Comparison of ENCODE assay signal across 25 cellular contexts in the genomic region with DNA sequence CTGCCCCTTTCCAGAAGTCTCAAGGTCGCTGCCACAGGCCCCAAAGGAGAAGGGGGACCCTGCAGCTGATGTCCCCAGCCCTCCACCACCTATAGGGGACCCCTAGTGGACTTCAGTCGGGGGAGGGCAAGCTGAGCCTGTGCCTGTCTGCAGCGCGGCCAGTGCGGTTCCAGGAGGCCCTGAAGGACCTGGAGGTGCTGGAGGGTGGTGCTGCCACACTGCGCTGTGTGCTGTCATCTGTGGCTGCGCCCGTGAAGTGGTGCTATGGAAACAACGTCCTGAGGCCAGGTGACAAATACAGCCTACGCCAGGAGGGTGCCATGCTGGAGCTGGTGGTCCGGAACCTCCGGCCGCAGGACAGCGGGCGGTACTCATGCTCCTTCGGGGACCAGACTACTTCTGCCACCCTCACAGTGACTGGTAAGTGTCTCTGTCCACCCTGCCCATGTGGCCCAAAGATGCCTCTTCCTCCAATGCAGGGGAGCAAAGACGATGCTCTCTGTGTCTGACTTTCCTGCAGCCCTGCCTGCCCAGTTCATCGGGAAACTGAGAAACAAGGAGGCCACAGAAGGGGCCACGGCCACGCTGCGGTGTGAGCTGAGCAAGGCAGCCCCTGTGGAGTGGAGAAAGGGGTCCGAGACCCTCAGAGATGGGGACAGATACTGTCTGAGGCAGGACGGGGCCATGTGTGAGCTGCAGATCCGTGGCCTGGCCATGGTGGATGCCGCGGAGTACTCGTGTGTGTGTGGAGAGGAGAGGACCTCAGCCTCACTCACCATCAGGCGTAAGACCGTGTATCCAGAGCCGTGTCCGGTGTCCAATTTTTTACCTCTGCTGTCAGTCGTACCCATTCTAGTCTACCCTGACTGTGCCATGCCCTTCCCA.
DNase-seq lines count a peak whose midpoint lies in the region; ATAC-seq and TF ChIP-seq lines count a peak whose summit lies in the region.
"Had no signal": no experiment of that assay in that cellular context is flagged by ENCODE, and none has a peak within 500 bp of the region (broad histone marks: within the 10 kb centered on the region; RNA-seq: fewer than 3 reads in every experiment).

No MANE protein-coding gene starts in this region.

- no peak for TF ChIP-seq POLR2A in sigmoid colon (IDR thresholded peaks at IDR 0.05)

- H3K4me3 ChIP-seq in OCI-LY7 (ENCODE audit: low read depth, low read length, poor library complexity, severe bottlenecking): no peak overlapping the region
- H3K4me3 ChIP-seq in sigmoid colon: no peak overlapping the region
- H3K4me3 ChIP-seq: A549 had no signal

- H3K9me2 ChIP-seq in OCI-LY7 (ENCODE audit: insufficient read depth, low read length): no peaks in the 10 kb centered on the region

- no peak for TF ChIP-seq CTCF in OCI-LY7 (conservative IDR thresholded peaks at IDR 0.05; ENCODE audit: low read length)
- no peak for TF ChIP-seq CTCF in sigmoid colon (IDR thresholded peaks at IDR 0.05)

- H3K4me1 ChIP-seq in OCI-LY7 (ENCODE audit: insufficient read depth, low read length, poor library complexity, severe bottlenecking) (no peaks in the 10 kb centered on the region), sigmoid colon (no peaks in the 10 kb centered on the region)
- H3K4me1 ChIP-seq: A549 had no signal

- no peak overlapping the region for H3K27ac Mint-ChIP-seq in T-helper 2 cell treated with Interferon-gamma antibody and Interleukin-4, amounts not matched to agents 5 μg/mL and 100 μg/mL, for 36 hours
- H3K27ac Mint-ChIP-seq: activated naive CD8-positive, alpha-beta T cell treated with anti-CD3 and anti-CD28 coated beads for 36 hours; B cell; progenitor cell of endocrine pancreas; type B pancreatic cell had no signal

- POLR2A ChIA-PET in OCI-LY7 (lab: Charles Lee): no interaction called here

- no peaks in the 10 kb centered on the region for H3K27me3 ChIP-seq in sigmoid colon

- CTCF ChIA-PET in OCI-LY7 (lab: Charles Lee; ENCODE audit: unreplicated experiment): no interaction called here

- H3K27me3 Mint-ChIP-seq in T-helper 2 cell treated with Interferon-gamma antibody and Interleukin-4, amounts not matched to agents 5 μg/mL and 100 μg/mL, for 36 hours (ENCODE audit: low read depth): no peaks in the 10 kb centered on the region
- H3K27me3 Mint-ChIP-seq: activated naive CD8-positive, alpha-beta T cell treated with anti-CD3 and anti-CD28 coated beads for 36 hours; B cell; IgD-negative memory B cell; progenitor cell of endocrine pancreas; type B pancreatic cell had no signal

- H3K4me1 Mint-ChIP-seq in T-helper 2 cell treated with Interferon-gamma antibody and Interleukin-4, amounts not matched to agents 5 μg/mL and 100 μg/mL, for 36 hours (ENCODE audit: low read depth): peaks cover 4% of the 10 kb centered on the region
- H3K4me1 Mint-ChIP-seq: B cell, IgD-negative memory B cell, neural crest cell had no signal

- no peaks in the 10 kb centered on the region for H3K9me3 Mint-ChIP-seq in T-helper 2 cell treated with Interferon-gamma antibody and Interleukin-4, amounts not matched to agents 5 μg/mL and 100 μg/mL, for 36 hours
- H3K9me3 Mint-ChIP-seq: activated naive CD8-positive, alpha-beta T cell treated with anti-CD3 and anti-CD28 coated beads for 36 hours; IgD-negative memory B cell; neural crest cell; type B pancreatic cell had no signal

- intact Hi-C loops in OCI-LY7 (cut with micrococcal nuclease; ENCODE audit: unreplicated experiment) (no loop called here), sigmoid colon (cut with DNase I) (no loop called here)

- no peaks in the 10 kb centered on the region for H3K36me3 Mint-ChIP-seq in T-helper 2 cell treated with Interferon-gamma antibody and Interleukin-4, amounts not matched to agents 5 μg/mL and 100 μg/mL, for 36 hours (ENCODE audit: low read depth)
- H3K36me3 Mint-ChIP-seq: activated naive CD8-positive, alpha-beta T cell treated with anti-CD3 and anti-CD28 coated beads for 36 hours; IgD-negative memory B cell had no signal

- H3K79me2 ChIP-seq in OCI-LY7 (ENCODE audit: insufficient read depth, low read depth, low read length): no peaks in the 10 kb centered on the region

- ATAC-seq in HG03439 (IDR thresholded peaks at IDR 0.05; ENCODE audit: unreplicated experiment): no peak
- ATAC-seq: A549, left lobe of liver had no signal

- H3K4me3 Mint-ChIP-seq in T-helper 2 cell treated with Interferon-gamma antibody and Interleukin-4, amounts not matched to agents 5 μg/mL and 100 μg/mL, for 36 hours: no peak overlapping the region
- H3K4me3 Mint-ChIP-seq: activated CD8-positive, alpha-beta T cell treated with anti-CD3 and anti-CD28 coated beads, Interleukin-2, amount 10 ng/mL, durations not matched to agents 7 days and 5 days; activated naive CD8-positive, alpha-beta T cell treated with anti-CD3 and anti-CD28 coated beads for 36 hours; B cell; IgD-negative memory B cell; neural crest cell; type B pancreatic cell had no signal

- no peak for TF ChIP-seq EP300 in sigmoid colon (IDR thresholded peaks at IDR 0.05)

- H3K36me3 ChIP-seq in OCI-LY7 (ENCODE audit: insufficient read depth, low read length): peaks cover 7% of the 10 kb centered on the region; the same call in 1 of the 2 replicates
- H3K36me3 ChIP-seq in sigmoid colon: peaks cover 0 to 8% (median 0%) of the 10 kb centered on the region in 4 donors

- no peak overlapping the region for H2AFZ ChIP-seq in OCI-LY7 (ENCODE audit: low read length)

- H3K27ac ChIP-seq in OCI-LY7 (ENCODE audit: low read depth, low read length, poor library complexity, severe bottlenecking) (no peak overlapping the region), sigmoid colon (no peak overlapping the region)
- H3K27ac ChIP-seq: A549, epithelial cell of prostate had no signal

- H3K4me2 ChIP-seq in OCI-LY7 (ENCODE audit: low read length): no peak overlapping the region
- H3K4me2 ChIP-seq: A549 had no signal

- WGBS in sigmoid colon, 2 donors: 91 to 94% methylated on average over 32 of the region's 32 CpGs

- peak; percentile 60 for DNase-seq in activated effector memory CD4-positive, alpha-beta T cell treated with anti-CD3 and anti-CD28 coated beads, Interleukin-2, amount 50 U/mL, for 16 hours
- no peak for DNase-seq in activated effector memory CD4-positive, alpha-beta T cell treated with Interleukin-2 at 50 U/mL for 16 hours
- DNase-seq in OCI-LY7 (ENCODE audit: low spot score) (no peak), iPS-NIHi11 (ENCODE audit: low spot score) (peak; percentile 3), sigmoid colon (peak; percentile 50), NCI-H82 treated with DMSO at 0.1 percent for 48 hours (lab: John Stamatoyannopoulos, UW; ENCODE audit: unreplicated experiment) (no peak)
- DNase-seq in T-helper 2 cell treated with Interferon-gamma antibody and Interleukin-4, amounts not matched to agents 5 μg/mL and 100 μg/mL, for 36 hours (ENCODE audit: low spot score): no peak
- DNase-seq: activated CD8-positive, alpha-beta T cell treated with anti-CD3 and anti-CD28 coated beads, Interleukin-2, amount 10 ng/mL, durations not matched to agents 7 days and 5 days; activated naive CD8-positive, alpha-beta T cell treated with anti-CD3 and anti-CD28 coated beads for 36 hours; DMS53; GDM1; NCI-H1092 treated with DMSO at 0.1 percent for 48 hours; NCI-H2081; OCI-M1; SHP77; stimulated activated CD8-positive, alpha-beta memory T cell treated with anti-CD3 and anti-CD28 coated beads, Interleukin-4, amount 100 ng/mL, for 48 hours had no signal

- BruUV-seq in OCI-LY7 (replicated peaks; lab: Mats Ljungman, UMichigan): TSS peak; percentile 61

- H3K9me3 ChIP-seq in OCI-LY7 (ENCODE audit: low read length) (no peaks in the 10 kb centered on the region), sigmoid colon (no peaks in the 10 kb centered on the region)
- H3K9me3 ChIP-seq: A549 had no signal

- no peaks in the 10 kb centered on the region for H4K20me1 ChIP-seq in OCI-LY7 (ENCODE audit: insufficient read depth, low read length)

Comparison
In these comparisons a context has a peak if more than half of its experiments do, and no peak if none do; other contexts are left out.
1. DNase-seq: peak in activated effector memory CD4-positive, alpha-beta T cell treated with anti-CD3 and anti-CD28 coated beads, Interleukin-2, amount 50 U/mL, for 16 hours (single experiment), iPS-NIHi11 (single experiment) and sigmoid colon (single experiment); none in activated effector memory CD4-positive, alpha-beta T cell treated with Interleukin-2 at 50 U/mL for 16 hours (single experiment), OCI-LY7 (single experiment), NCI-H82 treated with DMSO at 0.1 percent for 48 hours (single experiment) and T-helper 2 cell treated with Interferon-gamma antibody and Interleukin-4, amounts not matched to agents 5 μg/mL and 100 μg/mL, for 36 hours (single experiment).